Comparison of ENCODE assay signal across 18 cellular contexts in the genomic region with DNA sequence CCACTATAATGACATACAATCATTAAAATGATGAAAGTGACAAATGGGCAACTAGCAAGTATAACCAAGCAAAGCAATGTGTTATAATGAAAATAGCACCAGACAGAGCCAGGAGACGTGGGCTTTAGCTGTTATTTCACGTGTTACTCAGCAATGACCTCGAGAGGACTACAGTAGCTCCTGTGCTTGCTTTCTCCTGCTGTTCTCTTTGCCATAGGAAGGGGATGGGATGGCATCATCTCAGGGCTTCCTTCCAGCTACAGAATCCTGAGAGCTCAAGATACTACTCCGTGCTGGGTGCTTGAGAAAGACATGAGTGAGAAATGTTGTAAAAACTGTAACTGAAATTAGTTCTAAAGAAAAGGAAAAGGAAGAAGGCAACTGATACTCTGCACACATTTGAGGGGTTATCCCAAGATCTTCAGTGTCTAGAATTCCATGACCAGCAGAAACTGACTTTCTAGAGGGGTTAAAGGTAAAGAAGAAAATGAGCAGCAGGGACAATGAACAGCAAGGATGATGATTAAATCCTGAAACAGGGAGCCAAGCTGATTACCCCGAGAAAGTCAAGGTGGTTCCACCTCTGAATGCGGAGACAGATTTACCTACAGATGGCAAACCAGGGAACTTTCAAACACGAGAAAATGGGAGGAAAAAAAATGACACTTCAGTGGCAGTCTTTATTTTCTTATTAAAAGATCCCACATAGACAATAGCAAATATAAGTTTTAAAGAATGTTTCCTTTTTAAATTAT. TPM values are rescaled to one million over a fixed set of nuclear protein-coding genes. Genes with fewer than 3 reads are reported as not detected.
DNase-seq lines count a peak whose midpoint lies in the region; ATAC-seq, FAIRE-seq and TF ChIP-seq lines count a peak whose summit lies in the region.
"Had no signal": no experiment of that assay in that cellular context is flagged by ENCODE, and none has a peak within 500 bp of the region (broad histone marks: within the 10 kb centered on the region; RNA-seq: fewer than 3 reads in every experiment).

No MANE protein-coding gene starts in this region.

- H3K4me1 Mint-ChIP-seq in CD4-positive, alpha-beta T cell (ENCODE audit: low read depth): no peaks in the 10 kb centered on the region
- H3K4me1 Mint-ChIP-seq: CD8-positive, alpha-beta memory T cell had no signal

- TF ChIP-seq CTCF in D721Med (IDR thresholded peaks at IDR 0.05; ENCODE audit: insufficient read depth, missing control alignments) (no peak), heart right ventricle (IDR thresholded peaks at IDR 0.05) (no peak), parathyroid adenoma (IDR thresholded peaks at IDR 0.05) (no peak)
- no peak for TF ChIP-seq CTCF in CD4-positive, alpha-beta T cell (IDR thresholded peaks at IDR 0.05)

- H3K4me3 Mint-ChIP-seq in CD4-positive, alpha-beta T cell: no peak overlapping the region
- H3K4me3 Mint-ChIP-seq: CD8-positive, alpha-beta memory T cell; HFFc6 had no signal

- DNase-seq in D721Med (ENCODE audit: insufficient read length, low spot score): no peak
- peak; percentile 41 for DNase-seq in amniotic epithelial cell (ENCODE audit: low read depth)
- DNase-seq in heart right ventricle: no peak
- no peak for DNase-seq in CD1c-positive myeloid dendritic cell (ENCODE audit: extremely low spot score)
- DNase-seq in CD4-positive, alpha-beta T cell: no peak
- DNase-seq in mesenteric fat pad (ENCODE audit: low spot score): no peak
- DNase-seq: CD8-positive, alpha-beta memory T cell; DMS79; HFFc6; KG1; NCI-H1417 treated with DMSO at 0.1 percent for 48 hours; NCI-H446; NCI-H526 treated with DMSO at 0.1 percent for 48 hours; PC-3; RPMI8226 had no signal

- H3K79me2 ChIP-seq in parathyroid adenoma: no peaks in the 10 kb centered on the region

- H3K36me3 Mint-ChIP-seq in CD4-positive, alpha-beta T cell (ENCODE audit: low read depth): no peaks in the 10 kb centered on the region
- H3K36me3 Mint-ChIP-seq: CD8-positive, alpha-beta memory T cell had no signal

- H3K4me2 ChIP-seq in parathyroid adenoma (ENCODE audit: low read length): no peak overlapping the region
- H3K4me2 ChIP-seq: BLaER1 had no signal

- no peaks in the 10 kb centered on the region for H3K36me3 ChIP-seq in heart right ventricle
- no peaks in the 10 kb centered on the region for H3K36me3 ChIP-seq in parathyroid adenoma (ENCODE audit: control insufficient read depth, insufficient read depth, low read length)
- H3K36me3 ChIP-seq: BLaER1 had no signal

- H3K27me3 Mint-ChIP-seq in CD4-positive, alpha-beta T cell: peaks cover 33% of the 10 kb centered on the region

- 54% methylated on average over 7 of the region's 7 CpGs for WGBS in heart right ventricle, 2 donors

- intact Hi-C loops in heart right ventricle (cut with DNase I): no loop called here
- intact Hi-C loops in CD4-positive, alpha-beta T cell (cut with DNase I, micrococcal nuclease): no loop called here

- H3K27ac ChIP-seq in heart right ventricle: peak overlapping the region in 9 of 10 donors; percentile 5 to 76 (median 49)
- H3K27ac ChIP-seq in parathyroid adenoma: peak overlapping the region; percentile 83
- no peak overlapping the region for H3K27ac ChIP-seq in CD4-positive, alpha-beta T cell (ENCODE audit: low read depth, low read length)
- H3K27ac ChIP-seq: BLaER1 had no signal

- peak overlapping the region; percentile 75 for H2AFZ ChIP-seq in parathyroid adenoma

- FAIRE-seq in D721Med (lab: Jason Lieb, UNC): peak; percentile 95
- FAIRE-seq: H54 had no signal

- H3K4me3 ChIP-seq in heart right ventricle (no peak overlapping the region), parathyroid adenoma (ENCODE audit: low read depth, low read length) (no peak overlapping the region)
- H3K4me3 ChIP-seq: BLaER1 had no signal

- POLR2A ChIA-PET in CD4-positive, alpha-beta T cell (lab: Charles Lee): no interaction called here

- peak in 2 of 8 donors; percentile 39 for ATAC-seq in heart right ventricle
- no peak for ATAC-seq in CD4-positive, alpha-beta T cell (ENCODE audit: poor library complexity)
- ATAC-seq: PC-3 had no signal

- H3K9ac ChIP-seq in parathyroid adenoma: no peak overlapping the region
- H3K9ac ChIP-seq: BLaER1 had no signal

- peaks cover 0 to 5% (median 0%) of the 10 kb centered on the region in 11 donors for H3K9me3 ChIP-seq in heart right ventricle
- H3K9me3 ChIP-seq in parathyroid adenoma (ENCODE audit: control insufficient read depth, low read length): no peaks in the 10 kb centered on the region
- no peaks in the 10 kb centered on the region for H3K9me3 ChIP-seq in CD4-positive, alpha-beta T cell (ENCODE audit: control insufficient read depth, low read length)
- H3K9me3 ChIP-seq: BLaER1 had no signal

- CTCF ChIA-PET in CD4-positive, alpha-beta T cell (lab: Charles Lee): no interaction called here

- H3K27ac Mint-ChIP-seq in CD4-positive, alpha-beta T cell: no peak overlapping the region
- H3K27ac Mint-ChIP-seq: CD8-positive, alpha-beta memory T cell; HFFc6 had no signal

- H3K9me3 Mint-ChIP-seq in CD4-positive, alpha-beta T cell: no peaks in the 10 kb centered on the region

- H3K4me1 ChIP-seq in heart right ventricle (peaks cover 2 to 90% (median 45%) of the 10 kb centered on the region in 9 donors), parathyroid adenoma (peaks cover 31% of the 10 kb centered on the region)
- H3K4me1 ChIP-seq: BLaER1 had no signal

- H3K27me3 ChIP-seq in heart right ventricle (no peaks in the 10 kb centered on the region), parathyroid adenoma (ENCODE audit: control insufficient read depth, insufficient read depth, low read length) (no peaks in the 10 kb centered on the region)
- H3K27me3 ChIP-seq in CD4-positive, alpha-beta T cell (ENCODE audit: control insufficient read depth, insufficient read depth, low read length): no peaks in the 10 kb centered on the region
- H3K27me3 ChIP-seq: BLaER1 had no signal

RNA-seq across cellular contexts. Expression of gene GAREM1, which starts 33.4 kb away (rescaled TPM):
- 10 to 100 TPM in 9 of 10 donors, 1 to 10 TPM in 1; 8.6 to 26.1 (median 13.9) TPM for total RNA-seq in heart right ventricle
- 1 to 10 TPM; 2.4 to 4.3 TPM for polyA plus RNA-seq in heart right ventricle
- under 1 TPM; 0.14 to 0.34 TPM for total RNA-seq in CD4-positive, alpha-beta T cell
- total RNA-seq in mesenteric fat pad: 21.2 TPM
- total RNA-seq: CD8-positive, alpha-beta memory T cell had no signal
- polyA plus RNA-seq: CD8-positive, alpha-beta memory T cell had no signal

Comparison
In these comparisons a context has a peak if more than half of its experiments do, and no peak if none do; other contexts are left out.
1. RNA of gene GAREM1, which starts 33.4 kb away (total RNA-seq): 21.2 TPM in mesenteric fat pad (single experiment) and 8.6 to 26.1 TPM in heart right ventricle; 0.14 to 0.34 TPM in CD4-positive, alpha-beta T cell; every median in the first group is over 4 times any median in the second.